In genomic region chrX:56314334-56314733, GRCh38 we compare ENCODE assay signal across 15 cellular contexts.
DNase-seq lines count a peak whose midpoint lies in the region; ATAC-seq, FAIRE-seq and TF ChIP-seq lines count a peak whose summit lies in the region.
"Had no signal": no experiment of that assay in that cellular context is flagged by ENCODE, and none has a peak within 500 bp of the region (broad histone marks: within the 10 kb centered on the region; RNA-seq: fewer than 3 reads in every experiment).

No MANE protein-coding gene starts in this region.

- H3K4me3 Mint-ChIP-seq in activated naive CD8-positive, alpha-beta T cell treated with anti-CD3 and anti-CD28 coated beads, Interleukin-2, amount 50 U/mL, for 24 hours, result no peak overlapping the region
- no peak overlapping the region for H3K4me3 Mint-ChIP-seq in Calu3 (ENCODE audit: low read depth, unreplicated experiment)
- H3K4me3 Mint-ChIP-seq: H9, nephron had no signal

- intact Hi-C loops in Calu3 (cut with micrococcal nuclease; ENCODE audit: unreplicated experiment), result no loop called here

- no TSS peak for BruUV-seq in Calu3 (replicated peaks; lab: Mats Ljungman, UMichigan)

- CTCF ChIA-PET in Calu3 (lab: Charles Lee), result no interaction called here

- H3K27me3 Mint-ChIP-seq in activated naive CD8-positive, alpha-beta T cell treated with anti-CD3 and anti-CD28 coated beads, Interleukin-2, amount 50 U/mL, for 24 hours, result no peaks in the 10 kb centered on the region
- H3K27me3 Mint-ChIP-seq in Calu3 (ENCODE audit: unreplicated experiment), result no peaks in the 10 kb centered on the region

- H3K36me3 Mint-ChIP-seq in activated naive CD8-positive, alpha-beta T cell treated with anti-CD3 and anti-CD28 coated beads, Interleukin-2, amount 50 U/mL, for 24 hours (ENCODE audit: low read depth), result no peaks in the 10 kb centered on the region
- H3K36me3 Mint-ChIP-seq in Calu3 (ENCODE audit: insufficient read depth, unreplicated experiment), result no peaks in the 10 kb centered on the region

- no peak for FAIRE-seq in D721Med (lab: Jason Lieb, UNC)

- H3K27ac Mint-ChIP-seq in activated naive CD8-positive, alpha-beta T cell treated with anti-CD3 and anti-CD28 coated beads, Interleukin-2, amount 50 U/mL, for 24 hours, result no peak overlapping the region
- no peak overlapping the region for H3K27ac Mint-ChIP-seq in Calu3 (ENCODE audit: unreplicated experiment)
- H3K27ac Mint-ChIP-seq: H9, nephron had no signal

- H3K4me1 Mint-ChIP-seq in activated naive CD8-positive, alpha-beta T cell treated with anti-CD3 and anti-CD28 coated beads, Interleukin-2, amount 50 U/mL, for 24 hours, result peaks cover 6% of the 10 kb centered on the region
- no peaks in the 10 kb centered on the region for H3K4me1 Mint-ChIP-seq in Calu3 (ENCODE audit: low read depth, unreplicated experiment)
- H3K4me1 Mint-ChIP-seq: H9, nephron had no signal

- ATAC-seq in activated naive CD8-positive, alpha-beta T cell treated with anti-CD3 and anti-CD28 coated beads, Interleukin-2, amount 50 U/mL, for 24 hours, result peak; percentile 49
- ATAC-seq: psoas muscle had no signal

- DNase-seq in stimulated activated CD4-positive, alpha-beta T cell treated with anti-CD3 and anti-CD28 coated beads, Interleukin-15, amount 100 ng/mL, for 24 hours, result peak; percentile 2
- no peak for DNase-seq in stimulated activated CD4-positive, alpha-beta T cell treated with anti-CD3 and anti-CD28 coated beads, Interleukin-4, amount 100 ng/mL, for 4 hours
- DNase-seq in SW480 (ENCODE audit: low spot score) (peak; percentile 14), NCI-H748 (lab: John Stamatoyannopoulos, UW; ENCODE audit: unreplicated experiment) (no peak), D721Med (ENCODE audit: insufficient read length, low spot score) (no peak), Calu3 (no peak), hippocampal formation (lab: John Stamatoyannopoulos, UW) (no peak)
- no peak for DNase-seq in activated naive CD8-positive, alpha-beta T cell treated with anti-CD3 and anti-CD28 coated beads, Interleukin-2, amount 50 U/mL, for 24 hours
- DNase-seq: activated CD8-positive, alpha-beta memory T cell treated with anti-CD3 and anti-CD28 coated beads for 24 hours; glutamatergic neuron; H9; NCI-H187; psoas muscle; stomach had no signal

- no peak for TF ChIP-seq CTCF in D721Med (IDR thresholded peaks at IDR 0.05; ENCODE audit: insufficient read depth, missing control alignments)
- TF ChIP-seq CTCF in Calu3 (IDR thresholded peaks at IDR 0.05; ENCODE audit: unreplicated experiment), result no peak

- H3K9me3 Mint-ChIP-seq in activated naive CD8-positive, alpha-beta T cell treated with anti-CD3 and anti-CD28 coated beads, Interleukin-2, amount 50 U/mL, for 24 hours, result no peaks in the 10 kb centered on the region
- H3K9me3 Mint-ChIP-seq in Calu3 (ENCODE audit: low read depth, unreplicated experiment), result peaks cover 2% of the 10 kb centered on the region

Comparison
In these comparisons a context has a peak if more than half of its experiments do, and no peak if none do; other contexts are left out.
1. DNase-seq: peak in stimulated activated CD4-positive, alpha-beta T cell treated with anti-CD3 and anti-CD28 coated beads, Interleukin-15, amount 100 ng/mL, for 24 hours (single experiment) and SW480 (single experiment); none in stimulated activated CD4-positive, alpha-beta T cell treated with anti-CD3 and anti-CD28 coated beads, Interleukin-4, amount 100 ng/mL, for 4 hours (0 of 2), activated naive CD8-positive, alpha-beta T cell treated with anti-CD3 and anti-CD28 coated beads, Interleukin-2, amount 50 U/mL, for 24 hours (single experiment), NCI-H748 (single experiment), D721Med (single experiment), Calu3 (single experiment) and hippocampal formation (0 of 2).